Comparison of ENCODE assay signal across 16 cellular contexts in the genomic region with DNA sequence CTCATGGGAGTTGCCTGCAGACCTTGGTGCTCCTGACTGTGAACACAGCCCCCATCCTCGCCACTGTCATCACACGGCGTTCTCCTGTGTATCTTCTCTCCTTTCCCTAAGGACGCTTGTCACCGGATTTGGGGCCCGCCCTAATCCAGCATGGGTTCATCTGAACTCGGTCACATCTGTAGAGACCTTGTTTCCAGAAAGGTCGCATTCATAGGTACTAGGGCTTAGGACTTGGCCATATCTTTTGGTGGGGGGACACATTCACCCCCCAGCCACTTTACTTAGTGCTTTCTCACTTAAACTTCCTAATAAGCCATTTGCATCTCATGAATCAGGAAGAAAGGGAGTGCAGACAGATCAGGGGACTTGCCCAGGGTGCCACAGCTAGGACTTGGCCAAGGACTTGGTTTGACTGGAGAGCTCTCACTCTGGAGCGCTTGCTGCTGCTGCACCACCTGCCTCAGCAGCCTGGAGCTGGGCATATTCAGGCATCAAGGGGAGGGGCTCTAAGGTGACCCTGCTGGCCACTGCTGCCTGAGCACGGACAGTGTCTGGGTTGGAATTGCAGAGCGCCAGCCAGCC. TPM values are rescaled to one million over a fixed set of nuclear protein-coding genes. Genes with fewer than 3 reads are reported as not detected.
DNase-seq lines count a peak whose midpoint lies in the region; ATAC-seq, FAIRE-seq and TF ChIP-seq lines count a peak whose summit lies in the region.
"Had no signal": no experiment of that assay in that cellular context is flagged by ENCODE, and none has a peak within 500 bp of the region (broad histone marks: within the 10 kb centered on the region; RNA-seq: fewer than 3 reads in every experiment).

No MANE protein-coding gene starts in this region.

- intact Hi-C loops in natural killer cell (cut with micrococcal nuclease) (loop anchor here (1.0 to 2.0 kb wide), 3 partner anchors 56 to 129 kb away; no protein-coding TSS in a partner anchor), Panc1 (cut with micrococcal nuclease; ENCODE audit: unreplicated experiment) (loop anchor here (2.0 kb wide), 1 partner anchor 55 kb away; no protein-coding TSS in a partner anchor), left lung (cut with DNase I) (loop anchor here in 1 of 2 donors (5.0 kb wide), 1 partner anchor 54 kb away; no protein-coding TSS in a partner anchor), kidney (cut with DNase I) (loop anchor here (5.0 kb wide), 1 partner anchor 54 kb away; no protein-coding TSS in a partner anchor)

- BruUV-seq in Panc1 (replicated peaks; lab: Mats Ljungman, UMichigan), result no TSS peak

- ATAC-seq in natural killer cell treated with Interleukin-12 subunit alpha and Interleukin-12 subunit beta and Interleukin-15 and Interleukin-18, amount 100 ng/mL, for 72 hours, result no peak
- ATAC-seq in natural killer cell, result no peak
- ATAC-seq in Panc1, result peak; percentile 41
- peak; percentile 8 for ATAC-seq in left lung

- H3K27me3 Mint-ChIP-seq in natural killer cell treated with Interleukin-12 subunit alpha and Interleukin-12 subunit beta and Interleukin-15 and Interleukin-18, amount 100 ng/mL, for 72 hours, result no peaks in the 10 kb centered on the region
- H3K27me3 Mint-ChIP-seq in natural killer cell (ENCODE audit: low read depth in 2 of 2), result no peaks in the 10 kb centered on the region
- H3K27me3 Mint-ChIP-seq: CD4-positive, alpha-beta T cell had no signal

- H3K9me3 ChIP-seq in Panc1 (ENCODE audit: control insufficient read depth, insufficient read depth, low read depth, low read length) (no peaks in the 10 kb centered on the region), left lung (no peaks in the 10 kb centered on the region), kidney (ENCODE audit: control insufficient read depth in 1 of 2, low read length in 2 of 2) (no peaks in the 10 kb centered on the region), WERI-Rb-1 (ENCODE audit: severe bottlenecking) (no peaks in the 10 kb centered on the region)
- H3K9me3 ChIP-seq: HAP-1 had no signal

- peaks cover 5% of the 10 kb centered on the region for H3K36me3 Mint-ChIP-seq in natural killer cell treated with Interleukin-12 subunit alpha and Interleukin-12 subunit beta and Interleukin-15 and Interleukin-18, amount 100 ng/mL, for 72 hours
- peaks cover 6% of the 10 kb centered on the region for H3K36me3 Mint-ChIP-seq in natural killer cell

- no peaks in the 10 kb centered on the region for H3K27me3 ChIP-seq in Panc1 (ENCODE audit: control insufficient read depth, insufficient read depth, low read length)
- no peaks in the 10 kb centered on the region for H3K27me3 ChIP-seq in left lung
- H3K27me3 ChIP-seq in WERI-Rb-1 (ENCODE audit: insufficient read depth, low read depth, severe bottlenecking), result no peaks in the 10 kb centered on the region

- H3K4me1 ChIP-seq in Panc1 (ENCODE audit: control insufficient read depth, insufficient read depth, low read length) (no peaks in the 10 kb centered on the region), left lung (peaks cover 0 to 19% of the 10 kb centered on the region in 2 donors), kidney (ENCODE audit: control insufficient read depth in 1 of 2, insufficient read depth in 1 of 2, low read depth in 1 of 2, low read length in 2 of 2) (no peaks in the 10 kb centered on the region)
- H3K4me1 ChIP-seq: HAP-1 had no signal

- no peak overlapping the region for H3K4me3 Mint-ChIP-seq in natural killer cell treated with Interleukin-12 subunit alpha and Interleukin-12 subunit beta and Interleukin-15 and Interleukin-18, amount 100 ng/mL, for 72 hours
- no peak overlapping the region for H3K4me3 Mint-ChIP-seq in natural killer cell
- H3K4me3 Mint-ChIP-seq: CD4-positive, alpha-beta T cell had no signal

- H3K36me3 ChIP-seq in Panc1 (ENCODE audit: control insufficient read depth, insufficient read depth, low read length), result peaks cover 14% of the 10 kb centered on the region
- H3K36me3 ChIP-seq in left lung, result peaks cover 0 to 100% of the 10 kb centered on the region in 2 donors
- peaks cover 66 to 76% of the 10 kb centered on the region in 2 donors for H3K36me3 ChIP-seq in kidney (ENCODE audit: control insufficient read depth in 1 of 2, insufficient read depth in 2 of 2, low read length in 2 of 2)
- H3K36me3 ChIP-seq in WERI-Rb-1, result peaks cover 87% of the 10 kb centered on the region

- H3K4me1 Mint-ChIP-seq in natural killer cell treated with Interleukin-12 subunit alpha and Interleukin-12 subunit beta and Interleukin-15 and Interleukin-18, amount 100 ng/mL, for 72 hours (ENCODE audit: low read depth in 2 of 2), result peaks cover 5 to 6% of the 10 kb centered on the region in 2 donors
- H3K4me1 Mint-ChIP-seq in natural killer cell, result peaks cover 5 to 11% of the 10 kb centered on the region in 2 donors

- H3K27ac Mint-ChIP-seq in natural killer cell treated with Interleukin-12 subunit alpha and Interleukin-12 subunit beta and Interleukin-15 and Interleukin-18, amount 100 ng/mL, for 72 hours, result no peak overlapping the region
- no peak overlapping the region for H3K27ac Mint-ChIP-seq in natural killer cell
- H3K27ac Mint-ChIP-seq: CD4-positive, alpha-beta T cell had no signal

- H3K9me3 Mint-ChIP-seq in natural killer cell treated with Interleukin-12 subunit alpha and Interleukin-12 subunit beta and Interleukin-15 and Interleukin-18, amount 100 ng/mL, for 72 hours, result no peaks in the 10 kb centered on the region
- H3K9me3 Mint-ChIP-seq in natural killer cell, result no peaks in the 10 kb centered on the region
- H3K9me3 Mint-ChIP-seq: CD4-positive, alpha-beta T cell had no signal

- no peak overlapping the region for H3K9ac ChIP-seq in kidney (ENCODE audit: low read length in 2 of 2)
- H3K9ac ChIP-seq: KMS-11 had no signal

- H3K4me3 ChIP-seq in Panc1 (ENCODE audit: low read depth in 2 of 2, low read length in 2 of 2) (no peak overlapping the region), left lung (no peak overlapping the region), kidney (ENCODE audit: low read length in 2 of 2) (no peak overlapping the region), WERI-Rb-1 (ENCODE audit: low read depth, low read length) (no peak overlapping the region)
- H3K4me3 ChIP-seq: HAP-1 had no signal

- FAIRE-seq in kidney (lab: Jason Lieb, UNC), result no peak

- POLR2A ChIA-PET in Panc1 (lab: Charles Lee), result interaction anchor here (1.7 kb wide), 1 partner anchor 70 kb away, joined by 5 read pairs; no protein-coding TSS in a partner anchor

- DNase-seq in natural killer cell treated with Interleukin-12 subunit alpha and Interleukin-12 subunit beta and Interleukin-15 and Interleukin-18, amount 100 ng/mL, for 72 hours (ENCODE audit: low spot score), result peak; percentile 25
- DNase-seq in natural killer cell, result no peak
- no peak for DNase-seq in Panc1 (ENCODE audit: low read depth, low spot score)
- DNase-seq in left lung, result no peak
- no peak for DNase-seq in kidney
- no peak for DNase-seq in T-helper 1 cell
- DNase-seq in WERI-Rb-1, result no peak
- DNase-seq: NCI-H2081 treated with DMSO at 0.1 percent for 48 hours, NCI-H524 treated with DMSO at 0.1 percent for 48 hours had no signal

- in situ Hi-C loops in Panc1 (cut with HindIII; ENCODE audit: low pct_unique_long_range_greater_than_20kb, low sequenced_read_pairs), result no loop called here

- no peak for TF ChIP-seq CTCF in natural killer cell (IDR thresholded peaks at IDR 0.05)
- no peak for TF ChIP-seq CTCF in Panc1 (IDR thresholded peaks at IDR 0.05)
- no peak for TF ChIP-seq CTCF in left lung (IDR thresholded peaks at IDR 0.05)
- no peak for TF ChIP-seq CTCF in kidney (IDR thresholded peaks at IDR 0.05; ENCODE audit: borderline replicate concordance, extremely low read depth, insufficient read depth)
- TF ChIP-seq CTCF in WERI-Rb-1 (IDR thresholded peaks at IDR 0.05; ENCODE audit: low read depth, low read length), result no peak

- H3K27ac ChIP-seq in Panc1 (ENCODE audit: low read length) (no peak overlapping the region), left lung (no peak overlapping the region), kidney (ENCODE audit: low read depth in 2 of 2, low read length in 2 of 2) (no peak overlapping the region), WERI-Rb-1 (no peak overlapping the region)
- H3K27ac ChIP-seq: HL-60, KMS-11 had no signal

- CTCF ChIA-PET in Panc1 (lab: Charles Lee), result interaction anchor here (0.6 to 1.2 kb wide), 4 partner anchors 12 to 70 kb away, joined by 3 to 6 read pairs (median 5); no protein-coding TSS in a partner anchor

RNA-seq across cellular contexts. Expression of gene NPPA, which starts 9.7 kb away (rescaled TPM):
- total RNA-seq in natural killer cell treated with Interleukin-12 subunit alpha and Interleukin-12 subunit beta and Interleukin-15 and Interleukin-18, amount 100 ng/mL, for 72 hours, result not detected
- not detected for total RNA-seq in natural killer cell
- not detected for total RNA-seq in Panc1 (2021; ENCODE audit: unreplicated experiment)
- polyA plus RNA-seq in Panc1 (2012; ENCODE audit: insufficient read length), result not detected
- total RNA-seq in left lung, result 1 to 10 TPM; 1.6 to 2.7 TPM
- 0.50 TPM for total RNA-seq in kidney
- not detected for polyA plus RNA-seq in kidney (ENCODE audit: insufficient read depth, low read depth, low replicate concordance)
- total RNA-seq: CD4-positive, alpha-beta T cell; G401; HT-29 had no signal
- polyA plus RNA-seq: BJ had no signal

RNA-seq across cellular contexts. Expression of gene NPPB, which starts 20.9 kb away (rescaled TPM):
- not detected for total RNA-seq in natural killer cell treated with Interleukin-12 subunit alpha and Interleukin-12 subunit beta and Interleukin-15 and Interleukin-18, amount 100 ng/mL, for 72 hours
- total RNA-seq in natural killer cell, result not detected
- not detected for total RNA-seq in Panc1 (2021; ENCODE audit: unreplicated experiment)
- not detected for polyA plus RNA-seq in Panc1 (2012; ENCODE audit: insufficient read length)
- not detected for total RNA-seq in left lung
- not detected for total RNA-seq in kidney
- not detected for polyA plus RNA-seq in kidney (ENCODE audit: insufficient read depth, low read depth, low replicate concordance)
- total RNA-seq: CD4-positive, alpha-beta T cell; G401; HT-29 had no signal

RNA-seq across cellular contexts. Expression of gene CLCN6, which starts 31.9 kb away (rescaled TPM):
- total RNA-seq in natural killer cell treated with Interleukin-12 subunit alpha and Interleukin-12 subunit beta and Interleukin-15 and Interleukin-18, amount 100 ng/mL, for 72 hours, result 10 to 100 TPM; 15.0 to 31.0 TPM
- total RNA-seq in natural killer cell, result 10 to 100 TPM; 21.4 to 28.6 (median 25.6) TPM
- total RNA-seq in Panc1 (2021; ENCODE audit: unreplicated experiment), result 23.6 TPM
- polyA plus RNA-seq in Panc1 (2012; ENCODE audit: insufficient read length), result 11.3 TPM
- total RNA-seq in left lung, result 10 to 100 TPM; 17.7 to 43.4 TPM
- total RNA-seq in kidney, result 26.0 TPM
- polyA plus RNA-seq in kidney (ENCODE audit: insufficient read depth, low read depth, low replicate concordance), result 7.1 TPM

RNA-seq across cellular contexts. Expression of gene MTHFR, which starts 32.1 kb away (rescaled TPM):
- total RNA-seq in natural killer cell treated with Interleukin-12 subunit alpha and Interleukin-12 subunit beta and Interleukin-15 and Interleukin-18, amount 100 ng/mL, for 72 hours, result 10 to 100 TPM; 25.7 to 30.4 TPM
- total RNA-seq in natural killer cell (10 to 100 TPM; 61.8 to 78.4 (median 69.5) TPM), Panc1 (2021; ENCODE audit: unreplicated experiment) (37.4 TPM), left lung (10 to 100 TPM; 34.2 to 44.5 TPM), kidney (65.5 TPM)
- polyA plus RNA-seq in Panc1 (2012; ENCODE audit: insufficient read length), result 21.0 TPM
- polyA plus RNA-seq in kidney (ENCODE audit: insufficient read depth, low read depth, low replicate concordance), result 10.6 TPM

Comparison
In these comparisons a context has a peak if more than half of its experiments do, and no peak if none do; other contexts are left out.
1. ATAC-seq: peak in Panc1 (single experiment) and left lung (single experiment); none in natural killer cell treated with Interleukin-12 subunit alpha and Interleukin-12 subunit beta and Interleukin-15 and Interleukin-18, amount 100 ng/mL, for 72 hours (0 of 2) and natural killer cell (0 of 3).